10 cellular contexts compared by ENCODE assay signal in genomic region chr1:149783289-149783688, GRCh38. TPM values are rescaled to one million over a fixed set of nuclear protein-coding genes. Genes with fewer than 3 reads are reported as not detected.
DNase-seq lines count a peak whose midpoint lies in the region; ATAC-seq and TF ChIP-seq lines count a peak whose summit lies in the region.
"Not testable (repeated sequence)": the region's sequence is repeated elsewhere in the genome, so short reads cannot be mapped to it uniquely, and the experiment has no call there.
"Had no signal": no experiment of that assay in that cellular context is flagged by ENCODE, and none has a peak within 500 bp of the region (broad histone marks: within the 10 kb centered on the region; RNA-seq: fewer than 3 reads in every experiment).

No MANE protein-coding gene starts in this region.

- not testable (repeated sequence) for H3K27me3 ChIP-seq in upper lobe of right lung

- intact Hi-C loops in upper lobe of right lung (cut with DNase I): not testable (repeated sequence)

- not testable (repeated sequence) for H3K9me3 ChIP-seq in upper lobe of right lung

- not testable (repeated sequence) for H3K27ac ChIP-seq in upper lobe of right lung

- DNase-seq in upper lobe of right lung: not testable (repeated sequence)

- not testable (repeated sequence) for H3K4me1 ChIP-seq in upper lobe of right lung

- H3K36me3 ChIP-seq in upper lobe of right lung: not testable (repeated sequence)

- H3K4me3 ChIP-seq in upper lobe of right lung: not testable (repeated sequence)

- not testable (repeated sequence) for TF ChIP-seq CTCF in upper lobe of right lung (IDR thresholded peaks at IDR 0.05)

- peak; percentile 52 for ATAC-seq in upper lobe of right lung

RNA-seq across cellular contexts. Expression of gene FCGR1A, which starts 0.8 kb away (rescaled TPM):
- total RNA-seq in upper lobe of right lung: 40.9 TPM
- total RNA-seq: A172; A673; B cell; Caco-2; Calu3; CD4-positive, CD25-positive, alpha-beta regulatory T cell; CD8-positive, alpha-beta memory T cell; CD8-positive, alpha-beta T cell; Daoy had no signal
